ENCODE assay signal across 31 cellular contexts in genomic region chr13:29619995-29620394, GRCh38. TPM values are rescaled to one million over a fixed set of nuclear protein-coding genes. Genes with fewer than 3 reads are reported as not detected.
DNase-seq lines count a peak whose midpoint lies in the region; ATAC-seq and TF ChIP-seq lines count a peak whose summit lies in the region.
"Had no signal": no experiment of that assay in that cellular context is flagged by ENCODE, and none has a peak within 500 bp of the region (broad histone marks: within the 10 kb centered on the region; RNA-seq: fewer than 3 reads in every experiment).

No MANE protein-coding gene starts in this region.

- H3K9me3 ChIP-seq in mammary epithelial cell (replicated peaks; ENCODE audit: insufficient read depth, low read length) (no peaks in the 10 kb centered on the region), breast epithelium (peaks cover 6 to 9% of the 10 kb centered on the region in 2 donors), adipocyte (ENCODE audit: control insufficient read depth, low read length) (no peaks in the 10 kb centered on the region), MG63 (peaks cover 6% of the 10 kb centered on the region; the same call in 1 of the 2 replicates)
- H3K9me3 ChIP-seq: adrenal gland, prostate gland had no signal

- no peaks in the 10 kb centered on the region for H3K79me2 ChIP-seq in mammary epithelial cell (ENCODE audit: insufficient read depth, low read length)

- intact Hi-C loops in mammary epithelial cell (cut with micrococcal nuclease) (no loop called here), breast epithelium (cut with DNase I; ENCODE audit: low total_unique reads) (no loop called here)

- H3K4me3 ChIP-seq in mammary epithelial cell (replicated peaks in 1 of 3; ENCODE audit: insufficient read depth in 1 of 3, low read depth in 2 of 3, low read length in 3 of 3) = no peak overlapping the region
- no peak overlapping the region for H3K4me3 ChIP-seq in breast epithelium
- H3K4me3 ChIP-seq in adipocyte (ENCODE audit: low read length) = no peak overlapping the region
- no peak overlapping the region for H3K4me3 ChIP-seq in foreskin fibroblast (ENCODE audit: low read depth in 1 of 2, low read length in 2 of 2)
- no peak overlapping the region for H3K4me3 ChIP-seq in MG63
- H3K4me3 ChIP-seq: adrenal gland, gastroesophageal sphincter, K562, lung, prostate gland, skin epidermis had no signal

- TF ChIP-seq CTCF in mammary epithelial cell (conservative IDR thresholded peaks at IDR 0.05 in 1 of 2, IDR thresholded peaks at IDR 0.05 in 1 of 2; ENCODE audit: extremely low read depth in 1 of 2, insufficient read depth in 1 of 2, low read depth in 1 of 2, low read length in 2 of 2) (no peak), breast epithelium (IDR thresholded peaks at IDR 0.05) (no peak), foreskin fibroblast (IDR thresholded peaks at IDR 0.05; ENCODE audit: low read depth, low read length) (no peak), GM13977 (IDR thresholded peaks at IDR 0.05; ENCODE audit: extremely low read depth, insufficient read depth, missing control alignments) (no peak)

- no peak for DNase-seq in mammary epithelial cell
- DNase-seq in breast epithelium (ENCODE audit: low spot score in 2 of 2) = no peak
- peak; percentile 38 for DNase-seq in adipocyte (ENCODE audit: low read depth)
- DNase-seq in foreskin fibroblast = peak; percentile 14 to 45
- DNase-seq in MG63 = no peak
- DNase-seq in GM13977 (ENCODE audit: low spot score) = no peak
- DNase-seq: activated CD4-positive, alpha-beta T cell treated with anti-CD3 and anti-CD28 coated beads for 1 hour; activated CD8-positive, alpha-beta T cell treated with anti-CD3 and anti-CD28 coated beads, Interleukin-2, amount 10 ng/mL, durations not matched to agents 7 days and 5 days; activated gamma-delta T cell treated with Interleukin-2 at 50 U/mL for 16 hours; adrenal gland; Caco-2; central memory CD4-positive, alpha-beta T cell; DMS79 treated with DMSO at 0.1 percent for 48 hours; erythroblast; hypothalamus; MV-4-11; NCI-H1694; NCI-H2171 treated with DMSO at 0.1 percent for 48 hours; NCI-H69; SHP77; stimulated activated CD4-positive, alpha-beta T cell treated with anti-CD3 and anti-CD28 coated beads, Interleukin-2, amount 100 ng/mL, for 48 hours; stimulated activated naive CD4-positive, alpha-beta T cell treated with Interleukin-2 at 50 U/mL for 16 hours; T-helper 1 cell had no signal

- dilution Hi-C loops in mammary epithelial cell (cut with HindIII; ENCODE audit: low sequenced_read_pairs) = no loop called here

- H3K36me3 ChIP-seq in mammary epithelial cell (ENCODE audit: insufficient read depth, low read length) (no peaks in the 10 kb centered on the region), breast epithelium (no peaks in the 10 kb centered on the region), adipocyte (ENCODE audit: control insufficient read depth, insufficient read depth, low read length, severe bottlenecking) (no peaks in the 10 kb centered on the region), MG63 (no peaks in the 10 kb centered on the region)
- H3K36me3 ChIP-seq: adrenal gland, gastroesophageal sphincter, prostate gland had no signal

- no peak for TF ChIP-seq POLR2A in breast epithelium (IDR thresholded peaks at IDR 0.05)

- TSS peak; percentile 99 for BruUV-seq in mammary epithelial cell (replicated peaks; lab: Mats Ljungman, UMichigan)

- in situ Hi-C loops in mammary epithelial cell (cut with MboI; ENCODE audit: low sequenced_read_pairs in 2 of 2) (no loop called here), GM13977 (cut with MboI; ENCODE audit: low pct_unique_long_range_greater_than_20kb, low sequenced_read_pairs, unreplicated experiment) (no loop called here)

- H3K27ac ChIP-seq in mammary epithelial cell (ENCODE audit: insufficient read depth, low read depth, low read length) = no peak overlapping the region
- no peak overlapping the region for H3K27ac ChIP-seq in breast epithelium
- H3K27ac ChIP-seq: 22Rv1, adrenal gland, gastroesophageal sphincter, prostate gland, skin epidermis had no signal

- no peaks in the 10 kb centered on the region for H4K20me1 ChIP-seq in mammary epithelial cell (ENCODE audit: insufficient read depth, low read length)

- H3K4me1 ChIP-seq in mammary epithelial cell (ENCODE audit: insufficient read depth, low read length) (no peaks in the 10 kb centered on the region), breast epithelium (no peaks in the 10 kb centered on the region), adipocyte (ENCODE audit: control insufficient read depth, insufficient read depth, low read length) (no peaks in the 10 kb centered on the region)
- H3K4me1 ChIP-seq: adrenal gland, Caco-2, gastroesophageal sphincter, prostate gland had no signal

- peak overlapping the region; percentile 14 for H3K4me2 ChIP-seq in mammary epithelial cell (ENCODE audit: insufficient read depth, low read depth, low read length)

- H3K9ac ChIP-seq in mammary epithelial cell (ENCODE audit: insufficient read depth, low read length) (no peak overlapping the region), adipocyte (ENCODE audit: low read length) (no peak overlapping the region)

- ATAC-seq in GM19023 (IDR thresholded peaks at IDR 0.05; ENCODE audit: unreplicated experiment) = no peak
- ATAC-seq in GM21390 (IDR thresholded peaks at IDR 0.05; ENCODE audit: unreplicated experiment) = no peak
- ATAC-seq: activated CD8-positive, alpha-beta T cell treated with anti-CD3 and anti-CD28 coated beads, Interleukin-2, amount 10 ng/mL, durations not matched to agents 7 days and 5 days; gastroesophageal sphincter; K562 had no signal

- H2AFZ ChIP-seq in mammary epithelial cell (ENCODE audit: low read depth, low read length) = no peak overlapping the region

- no peaks in the 10 kb centered on the region for H3K27me3 ChIP-seq in mammary epithelial cell (ENCODE audit: insufficient read depth, low read length)
- no peaks in the 10 kb centered on the region for H3K27me3 ChIP-seq in breast epithelium
- no peaks in the 10 kb centered on the region for H3K27me3 ChIP-seq in adipocyte (replicated peaks; ENCODE audit: control insufficient read depth, insufficient read depth, low read length)
- H3K27me3 ChIP-seq in MG63 = no peaks in the 10 kb centered on the region; the same call in 1 of the 2 replicates
- H3K27me3 ChIP-seq: adrenal gland, gastroesophageal sphincter had no signal

- CTCF ChIA-PET in mammary epithelial cell (lab: Charles Lee; ENCODE audit: low non-redundant PET) = no interaction called here

RNA-seq across cellular contexts. Expression of gene SLC7A1, which starts 24.5 kb away (rescaled TPM):
- total RNA-seq in mammary epithelial cell = 100 to 1,000 TPM in 1 of 2 donors, 10 to 100 TPM in 1; 82.7 to 176 TPM
- 30.9 TPM for polyA plus RNA-seq in mammary epithelial cell
- polyA minus RNA-seq in mammary epithelial cell = 105 TPM
- total RNA-seq in breast epithelium = 10 to 100 TPM in 2 of 3 donors, 1 to 10 TPM in 1; 6.6 to 15.4 (median 12.7) TPM
- total RNA-seq in MG63 (2014; rRNA removed; shearing (Covaris generic); ENCODE audit: low replicate concordance) = 14.7 and 21.0 TPM in 2 replicates

Comparison
In these comparisons a context has a peak if more than half of its experiments do, and no peak if none do; other contexts are left out.
1. DNase-seq: peak in adipocyte (single experiment) and foreskin fibroblast (2 of 2); none in mammary epithelial cell (single experiment), breast epithelium (0 of 2), MG63 (single experiment) and GM13977 (single experiment).